24 cellular contexts compared by ENCODE assay signal in the genomic region with DNA sequence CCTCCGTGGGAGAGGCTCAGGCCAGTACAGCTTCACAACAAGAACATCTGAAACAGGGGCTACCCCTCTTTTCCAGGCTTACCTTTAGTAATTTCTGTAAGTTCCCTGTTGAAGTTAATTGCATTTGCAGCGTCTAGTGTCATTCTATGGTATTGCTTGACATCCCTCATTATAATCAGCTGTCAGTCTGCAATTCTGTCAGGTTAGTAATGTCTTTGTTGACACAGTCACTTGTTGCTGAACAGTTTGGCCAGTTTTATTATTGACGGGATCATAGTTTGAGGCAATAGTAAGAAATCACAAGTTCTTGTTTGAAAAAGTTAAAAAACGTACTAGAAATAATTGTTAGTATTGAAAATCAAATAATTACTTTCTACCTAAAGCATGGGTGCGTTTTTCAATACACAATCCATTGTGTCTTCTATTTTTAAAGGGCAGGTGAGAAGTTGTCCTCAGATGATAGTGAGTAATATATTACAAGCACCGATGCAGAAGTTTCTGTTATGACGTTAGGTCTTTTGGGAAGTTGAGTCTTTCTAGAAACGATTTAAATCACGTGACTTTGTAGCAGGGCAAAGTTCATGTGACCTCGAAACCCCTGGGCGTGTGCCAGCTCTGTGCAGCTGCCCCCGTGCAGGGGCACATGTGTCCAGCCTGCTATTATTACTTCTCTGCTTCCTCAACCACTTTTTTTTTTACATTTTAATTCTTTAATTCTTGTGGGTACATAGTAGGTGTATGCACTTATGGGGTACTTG.
"Had no signal": no experiment of that assay in that cellular context is flagged by ENCODE, and none has a peak within 500 bp of the region (broad histone marks: within the 10 kb centered on the region; RNA-seq: fewer than 3 reads in every experiment).

No MANE protein-coding gene starts in this region.

- H3K4me1 Mint-ChIP-seq: stimulated activated memory B cell treated with anti-CD40 and anti-IgM and Interleukin-4, amounts not matched to agents 10 μg/mL and 1 μg/mL and 100 μg/mL, for 72 hours had no signal

- H3K4me3 Mint-ChIP-seq: activated CD8-positive, alpha-beta T cell treated with anti-CD3 and anti-CD28 coated beads, Interleukin-2, amount 10 ng/mL, durations not matched to agents 7 days and 5 days; activated T-helper 1 cell treated with anti-CD3 and anti-CD28 coated beads, Interleukin-12 subunit alpha, Interleukin-12 subunit beta, Interleukin-2, Interleukin-4 antibody, amounts not matched to agents 30 ng/mL and 10 ng/mL and 1 ng/mL, durations not matched to agents 14 hours and 24 hours and 36 hours; mesothelial cell of epicardium; naive thymus-derived CD8-positive, alpha-beta T cell; stimulated activated memory B cell treated with anti-CD40 and anti-IgM and Interleukin-4, amounts not matched to agents 10 μg/mL and 1 μg/mL and 100 μg/mL, for 72 hours had no signal

- H3K27ac ChIP-seq: body of pancreas, cardiac muscle cell, epithelial cell of prostate, heart right ventricle, left lung, sigmoid colon, stomach, transverse colon had no signal

- H3K4me3 ChIP-seq: body of pancreas, cardiac muscle cell, heart right ventricle, left lung, sigmoid colon, smooth muscle cell, stomach, transverse colon had no signal

- H3K27me3 ChIP-seq: body of pancreas, cardiac muscle cell, heart right ventricle, left lung, sigmoid colon, stomach, transverse colon had no signal

- ATAC-seq: activated CD4-positive, CD25-positive, alpha-beta regulatory T cell treated with anti-CD3 and anti-CD28 coated beads, Interleukin-2, amount 50 U/mL, for 24 hours; activated CD8-positive, alpha-beta T cell treated with anti-CD3 and anti-CD28 coated beads, Interleukin-2, amount 10 ng/mL, durations not matched to agents 7 days and 5 days; body of pancreas; heart right ventricle; left lung; naive thymus-derived CD8-positive, alpha-beta T cell; stimulated activated memory B cell treated with anti-CD40 and anti-IgM and Interleukin-4, amounts not matched to agents 10 μg/mL and 1 μg/mL and 100 μg/mL, for 72 hours had no signal

- H3K36me3 Mint-ChIP-seq: mesothelial cell of epicardium; stimulated activated memory B cell treated with anti-CD40 and anti-IgM and Interleukin-4, amounts not matched to agents 10 μg/mL and 1 μg/mL and 100 μg/mL, for 72 hours had no signal

- H3K4me2 ChIP-seq: smooth muscle cell had no signal

- H3K4me1 ChIP-seq: body of pancreas, left lung, sigmoid colon, stomach, transverse colon had no signal

- H3K9me3 ChIP-seq: body of pancreas, sigmoid colon, transverse colon had no signal

- DNase-seq: activated CD4-positive, alpha-beta T cell treated with anti-CD3 and anti-CD28 coated beads, Interleukin-2, amount 50 U/mL, for 1 hour; activated CD8-positive, alpha-beta T cell treated with anti-CD3 and anti-CD28 coated beads, Interleukin-2, amount 10 ng/mL, durations not matched to agents 7 days and 5 days; activated gamma-delta T cell; activated naive CD4-positive, alpha-beta T cell treated with anti-CD3 and anti-CD28 coated beads, Interleukin-2, amount 50 U/mL, for 16 hours; anterior cingulate cortex; cortex of kidney; heart right ventricle; kidney; left lung; mammary epithelial cell; naive thymus-derived CD8-positive, alpha-beta T cell; sigmoid colon; stimulated activated CD4-positive, alpha-beta T cell treated with anti-CD3 and anti-CD28 coated beads, Interleukin-15, amount 100 ng/mL, for 24 hours; stomach; transverse colon had no signal

- FAIRE-seq: kidney, urothelium cell line had no signal

- H3K36me3 ChIP-seq: cardiac muscle cell, heart right ventricle, left lung, sigmoid colon, stomach, transverse colon had no signal

- H3K27ac Mint-ChIP-seq: activated CD8-positive, alpha-beta T cell treated with anti-CD3 and anti-CD28 coated beads, Interleukin-2, amount 10 ng/mL, durations not matched to agents 7 days and 5 days; activated T-helper 1 cell treated with anti-CD3 and anti-CD28 coated beads, Interleukin-12 subunit alpha, Interleukin-12 subunit beta, Interleukin-2, Interleukin-4 antibody, amounts not matched to agents 30 ng/mL and 10 ng/mL and 1 ng/mL, durations not matched to agents 14 hours and 24 hours and 36 hours; mesothelial cell of epicardium; naive thymus-derived CD8-positive, alpha-beta T cell; stimulated activated memory B cell treated with anti-CD40 and anti-IgM and Interleukin-4, amounts not matched to agents 10 μg/mL and 1 μg/mL and 100 μg/mL, for 72 hours had no signal

- H3K27me3 Mint-ChIP-seq: naive thymus-derived CD8-positive, alpha-beta T cell; stimulated activated memory B cell treated with anti-CD40 and anti-IgM and Interleukin-4, amounts not matched to agents 10 μg/mL and 1 μg/mL and 100 μg/mL, for 72 hours had no signal

- H3K9me3 Mint-ChIP-seq: activated T-helper 1 cell treated with anti-CD3 and anti-CD28 coated beads, Interleukin-12 subunit alpha, Interleukin-12 subunit beta, Interleukin-2, Interleukin-4 antibody, amounts not matched to agents 30 ng/mL and 10 ng/mL and 1 ng/mL, durations not matched to agents 14 hours and 24 hours and 36 hours had no signal
